6 cellular contexts compared by ENCODE assay signal in the genomic region with DNA sequence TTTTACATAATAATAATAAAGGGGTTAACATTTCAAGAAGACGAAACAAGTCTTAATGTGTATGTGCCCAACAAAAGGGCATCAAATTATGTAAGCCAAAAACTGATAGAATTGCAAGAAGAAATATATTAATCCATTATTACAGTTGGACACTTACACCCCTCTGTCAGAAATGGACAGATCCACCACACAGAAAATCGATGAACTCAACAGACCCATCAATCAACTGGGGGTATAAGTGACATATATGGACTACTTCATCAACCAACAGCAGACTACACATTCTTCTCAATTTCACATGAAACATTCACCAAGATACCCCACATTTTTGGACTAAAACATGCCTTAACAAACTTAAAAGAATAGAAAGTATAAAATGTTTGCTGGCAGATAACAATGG.
"Had no signal": no experiment of that assay in that cellular context is flagged by ENCODE, and none has a peak within 500 bp of the region (broad histone marks: within the 10 kb centered on the region; RNA-seq: fewer than 3 reads in every experiment).

No MANE protein-coding gene starts in this region.

- DNase-seq: IMR-90, KBM-7, KG1 had no signal

- FAIRE-seq: HepG2, HTR-8/SVneo had no signal

- ATAC-seq: HepG2 had no signal

- H3K27ac ChIP-seq: HL-60 had no signal
